31 cellular contexts compared by ENCODE assay signal in the genomic region with DNA sequence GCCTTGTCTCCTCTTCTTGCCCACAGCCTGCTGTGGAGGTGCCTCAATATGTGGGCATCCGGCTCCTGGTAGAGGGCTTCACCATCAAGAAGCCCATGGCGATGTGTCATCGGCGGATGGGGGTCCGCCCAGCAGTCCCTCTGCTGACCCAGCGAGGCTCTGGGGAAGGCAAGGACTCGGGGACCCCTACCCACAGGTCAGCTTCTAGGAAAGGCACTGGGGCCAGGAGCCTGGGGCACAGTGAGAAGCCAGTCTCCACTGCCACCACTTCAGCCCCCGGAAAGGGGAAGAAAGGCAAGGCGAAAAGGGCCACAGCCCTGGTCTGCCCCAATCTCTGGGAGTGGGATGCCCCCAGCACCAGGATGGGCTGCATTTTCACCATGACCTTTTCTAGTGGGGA. TPM values are rescaled to one million over a fixed set of nuclear protein-coding genes. Genes with fewer than 3 reads are reported as not detected.
DNase-seq lines count a peak whose midpoint lies in the region; ATAC-seq, FAIRE-seq and TF ChIP-seq lines count a peak whose summit lies in the region.
"Had no signal": no experiment of that assay in that cellular context is flagged by ENCODE, and none has a peak within 500 bp of the region (broad histone marks: within the 10 kb centered on the region; RNA-seq: fewer than 3 reads in every experiment).

No MANE protein-coding gene starts in this region.

- peaks cover 4% of the 10 kb centered on the region; the same call in 1 of the 2 replicates for H4K20me1 ChIP-seq in K562 (replicated peaks; ENCODE audit: control insufficient read depth, insufficient read depth, low read length)
- no peaks in the 10 kb centered on the region for H4K20me1 ChIP-seq in osteoblast (ENCODE audit: insufficient read depth, low read length)

- H3K4me3 ChIP-seq in K562 (no peak overlapping the region), osteoblast (ENCODE audit: insufficient read depth, low read length) (no peak overlapping the region), body of pancreas (no peak overlapping the region)
- H3K4me3 ChIP-seq: BLaER1, GM12878 had no signal

- DNase-seq in K562 (ENCODE audit: extremely low read depth in 1 of 4, low spot score in 3 of 4): no peak
- peak; percentile 79 for DNase-seq in chondrocyte (ENCODE audit: low spot score)
- peak; percentile 35 for DNase-seq in osteoblast (ENCODE audit: insufficient read length, low spot score, missing footprints)
- no peak for DNase-seq in body of pancreas
- DNase-seq in NCI-H1092 (lab: John Stamatoyannopoulos, UW): no peak
- DNase-seq: 8988T; ACHN; BE2C; C1 segment of cervical spinal cord; CD4-positive, alpha-beta memory T cell; CD4-positive, CD25-positive, alpha-beta regulatory T cell; CD8-positive, alpha-beta memory T cell; COR-L47; DMS 273 treated with DMSO at 0.1 percent for 48 hours; DMS153; DMS53; DMS79; DND-41; EL; GDM1 had no signal

- no peak overlapping the region for H3K4me3 Mint-ChIP-seq in chondrocyte (ENCODE audit: unreplicated experiment)
- H3K4me3 Mint-ChIP-seq: CD14-positive monocyte; CD4-positive, alpha-beta memory T cell; CD4-positive, CD25-positive, alpha-beta regulatory T cell; CD8-positive, alpha-beta memory T cell had no signal

- FAIRE-seq in K562 (lab: Jason Lieb, UNC): no peak
- FAIRE-seq: A204.1, GM12878, GM12892, GM18507 had no signal

- WGBS in K562 (ENCODE audit: insufficient coverage, low coverage, missing lambda C conversion rate): 91% methylated on average over 7 of the region's 9 CpGs
- 89 to 95% methylated on average over 7 to 9 of the region's 9 CpGs for WGBS in body of pancreas, 2 donors

- TF ChIP-seq POLR2A in K562 (conservative IDR thresholded peaks at IDR 0.05) (no peak), body of pancreas (IDR thresholded peaks at IDR 0.05) (no peak)

- H3K27ac ChIP-seq in K562 (ENCODE audit: extremely low read depth, low read depth, low read length) (no peak overlapping the region), osteoblast (ENCODE audit: low read depth, low read length) (no peak overlapping the region), body of pancreas (no peak overlapping the region)
- H3K27ac ChIP-seq: BLaER1 had no signal

- CTCF ChIA-PET in K562 (lab: Yijun Ruan, JAX; ENCODE audit: low intra/inter-chr PET ratio): no interaction called here

- H3K36me3 ChIP-seq in K562 (ENCODE audit: control insufficient read depth, insufficient read depth, low read length): peaks cover 84% of the 10 kb centered on the region
- H3K36me3 ChIP-seq in osteoblast (ENCODE audit: insufficient read depth, low read length): peaks cover 49% of the 10 kb centered on the region
- H3K36me3 ChIP-seq in body of pancreas (replicated peaks in 1 of 2; ENCODE audit: insufficient read depth in 1 of 2, low read depth in 2 of 2): peaks cover 0 to 4% of the 10 kb centered on the region in 2 donors
- H3K36me3 ChIP-seq: BE2C had no signal

- no peak for TF ChIP-seq RAD21 in K562 (CRISPR knock-in tag; conservative IDR thresholded peaks at IDR 0.05 in 1 of 2, IDR thresholded peaks at IDR 0.05 in 1 of 2)

- peaks cover 0 to 11% of the 10 kb centered on the region in 2 experiments; a peak in 2 of 5 replicates for H3K4me1 ChIP-seq in K562 (replicated peaks in 1 of 2; ENCODE audit: control insufficient read depth in 2 of 2, insufficient read depth in 2 of 2, low read length in 2 of 2)
- no peaks in the 10 kb centered on the region for H3K4me1 ChIP-seq in osteoblast (ENCODE audit: insufficient read depth, low read length)
- peaks cover 6% of the 10 kb centered on the region for H3K4me1 ChIP-seq in body of pancreas
- H3K4me1 ChIP-seq: BE2C had no signal

- intact Hi-C loops in K562 (cut with micrococcal nuclease) (no loop called here), body of pancreas (cut with DNase I) (no loop called here)

- H3K4me1 Mint-ChIP-seq in chondrocyte (ENCODE audit: low read depth): no peaks in the 10 kb centered on the region

- H3K9me3 ChIP-seq in K562 (replicated peaks; ENCODE audit: control insufficient read depth, insufficient read depth, low read depth, low read length) (no peaks in the 10 kb centered on the region), osteoblast (ENCODE audit: low read depth, low read length) (no peaks in the 10 kb centered on the region), body of pancreas (no peaks in the 10 kb centered on the region)
- H3K9me3 ChIP-seq: BE2C, BLaER1 had no signal

- H3K27me3 ChIP-seq in K562 (ENCODE audit: control insufficient read depth in 2 of 2, insufficient read depth in 2 of 2, low read length in 2 of 2) (no peaks in the 10 kb centered on the region), osteoblast (ENCODE audit: insufficient read depth, low read length) (no peaks in the 10 kb centered on the region), body of pancreas (no peaks in the 10 kb centered on the region)
- H3K27me3 ChIP-seq: BE2C, BLaER1 had no signal

- no peak overlapping the region for H3K27ac Mint-ChIP-seq in chondrocyte (ENCODE audit: unreplicated experiment)
- H3K27ac Mint-ChIP-seq: CD4-positive, CD25-positive, alpha-beta regulatory T cell; CD8-positive, alpha-beta memory T cell had no signal

- peak overlapping the region in 1 of 2 experiments; percentile 10; a peak in 1 of 4 replicates for H3K9ac ChIP-seq in K562 (ENCODE audit: insufficient read depth in 1 of 2, low read depth in 2 of 2, low read length in 2 of 2)
- H3K9ac ChIP-seq: BLaER1 had no signal

- TF ChIP-seq CTCF in K562 (IDR thresholded peaks at IDR 0.05 in 2 of 3, conservative IDR thresholded peaks at IDR 0.05 in 1 of 3; ENCODE audit: insufficient read depth in 2 of 3, low read depth in 1 of 3, low read length in 3 of 3) (no peak), chondrocyte (IDR thresholded peaks at IDR 0.05) (no peak), osteoblast (IDR thresholded peaks at IDR 0.05; ENCODE audit: extremely low read depth, low read depth, low read length) (no peak), body of pancreas (IDR thresholded peaks at IDR 0.05) (no peak)

- no TSS peak for BruUV-seq in K562 (replicated peaks; lab: Mats Ljungman, UMichigan)

- H3K4me2 ChIP-seq in K562 (ENCODE audit: insufficient read depth, low read length) (no peak overlapping the region), osteoblast (ENCODE audit: insufficient read depth, low read length) (no peak overlapping the region)
- H3K4me2 ChIP-seq: BLaER1 had no signal

- TF ChIP-seq EP300 in K562 (IDR thresholded peaks at IDR 0.05; ENCODE audit: low read length): no peak

- peaks cover 17% of the 10 kb centered on the region for H3K36me3 Mint-ChIP-seq in chondrocyte (ENCODE audit: low read depth)

- no peak overlapping the region for H2AFZ ChIP-seq in K562 (ENCODE audit: low read depth, low read length)
- H2AFZ ChIP-seq in osteoblast (ENCODE audit: low read length): no peak overlapping the region

- in situ Hi-C loops in K562 (cut with MboI): loop anchor here (25.0 kb wide), 1 partner anchor 904 kb away; no protein-coding TSS in a partner anchor

- no peaks in the 10 kb centered on the region for H3K9me1 ChIP-seq in K562 (ENCODE audit: control insufficient read depth, insufficient read depth, low read length)

- H3K9me3 Mint-ChIP-seq in chondrocyte (ENCODE audit: low read depth): no peaks in the 10 kb centered on the region
- H3K9me3 Mint-ChIP-seq: CD14-positive monocyte; CD4-positive, alpha-beta memory T cell; CD4-positive, CD25-positive, alpha-beta regulatory T cell; CD8-positive, alpha-beta memory T cell had no signal

- POLR2A ChIA-PET in K562 (lab: Yijun Ruan, JAX): interaction anchor here (0.7 to 1.6 kb wide), 3 partner anchors 11 to 52 kb away, joined by 3 to 7 read pairs (median 3); a partner anchor contains a TSS

- no peaks in the 10 kb centered on the region for H3K79me2 ChIP-seq in K562 (ENCODE audit: control insufficient read depth, insufficient read depth, low read length)
- no peaks in the 10 kb centered on the region for H3K79me2 ChIP-seq in osteoblast (ENCODE audit: insufficient read depth, low read length)

- ATAC-seq in K562 (no peak), SK-N-SH treated with all-trans-retinoic acid at 6 μM for 48 hours (no peak), body of pancreas (no peak)
- ATAC-seq: GM12878 had no signal

- no peaks in the 10 kb centered on the region for H3K27me3 Mint-ChIP-seq in chondrocyte (ENCODE audit: low read depth)
- H3K27me3 Mint-ChIP-seq: CD4-positive, alpha-beta memory T cell; CD4-positive, CD25-positive, alpha-beta regulatory T cell; CD8-positive, alpha-beta memory T cell had no signal

RNA-seq across cellular contexts. Expression of a gene that starts 10.7 kb away (rescaled TPM):
- 79.3 and 118 TPM in 2 replicates for total RNA-seq in K562 (2011; cell fraction: chromatin; rRNA removed; ENCODE audit: low replicate concordance)
- total RNA-seq in K562 (2011; cell fraction: nucleolus; rRNA removed): 76.7 and 80.0 TPM in 2 replicates
- 76.9 and 87.5 TPM in 2 replicates for total RNA-seq in K562 (2011; cell fraction: nucleoplasm; rRNA removed)
- 73.0 and 90.5 TPM in 2 replicates for total RNA-seq in K562 (2014; rRNA removed)
- 44.3 and 55.8 TPM in 2 replicates for total RNA-seq in K562 (2014; rRNA removed; fragmentation: Illumina TruSeq; extraction: Trizol)
- total RNA-seq in K562 (2015; rRNA removed; fragmentation: Illumina TruSeq; extraction: Trizol): 51.5 and 59.3 TPM in 2 replicates
- total RNA-seq in K562 (2021): 99.0 and 100 TPM in 2 replicates
- 56.1 and 104 TPM in 2 replicates for polyA plus RNA-seq in K562 (2011; rRNA removed)
- 77.0 and 146 TPM in 2 replicates for polyA plus RNA-seq in K562 (2011; cell fraction: cytosol; rRNA removed)
- 62.9 and 99.5 TPM in 2 replicates for polyA plus RNA-seq in K562 (2011; cell fraction: nucleus; rRNA removed)
- polyA plus RNA-seq in K562 (2012): 69.4 and 77.4 TPM in 2 replicates
- polyA plus RNA-seq in K562 (2014; fragmentation: Illumina TruSeq; extraction: Trizol): 98.2 and 119 TPM in 2 replicates
- 10 to 100 TPM; 13.8 to 26.4 TPM for polyA plus RNA-seq in K562 (2014; fragmentation: Nextera tagmentation; extraction: Ambion mirVana)
- polyA plus RNA-seq in K562 (2014; rRNA removed): 66.6 and 76.8 TPM in 2 replicates
- polyA minus RNA-seq in K562 (2011; rRNA and poly(A)+ RNA removed): 42.4 and 42.7 TPM in 2 replicates
- 33.5 and 40.3 TPM in 2 replicates for polyA minus RNA-seq in K562 (2011; cell fraction: cytosol; rRNA and poly(A)+ RNA removed)
- polyA minus RNA-seq in K562 (2011; cell fraction: nucleus; rRNA and poly(A)+ RNA removed): 26.7 and 27.1 TPM in 2 replicates
- total RNA-seq in chondrocyte: 26.9 to 31.4 TPM (median 27.7 TPM) in 3 replicates
- 18.6 and 19.2 TPM in 2 replicates for total RNA-seq in osteoblast
- 10 to 100 TPM; 31.6 to 51.4 TPM for total RNA-seq in body of pancreas

RNA-seq across cellular contexts. Expression of a gene that starts 23.0 kb away (rescaled TPM):
- total RNA-seq in K562 (2011; cell fraction: chromatin; rRNA removed; ENCODE audit: low replicate concordance): 652 and 1,082 TPM in 2 replicates
- total RNA-seq in K562 (2011; cell fraction: nucleolus; rRNA removed): 407 and 449 TPM in 2 replicates
- total RNA-seq in K562 (2011; cell fraction: nucleoplasm; rRNA removed): 488 and 686 TPM in 2 replicates
- total RNA-seq in K562 (2014; rRNA removed): 30.7 and 34.0 TPM in 2 replicates
- total RNA-seq in K562 (2014; rRNA removed; fragmentation: Illumina TruSeq; extraction: Trizol): 28.7 and 33.0 TPM in 2 replicates
- total RNA-seq in K562 (2015; rRNA removed; fragmentation: Illumina TruSeq; extraction: Trizol): 31.6 and 33.2 TPM in 2 replicates
- total RNA-seq in K562 (2021): 53.7 and 63.6 TPM in 2 replicates
- polyA plus RNA-seq in K562 (2011; rRNA removed): 95.8 and 120 TPM in 2 replicates
- polyA plus RNA-seq in K562 (2011; cell fraction: cytosol; rRNA removed): 71.0 and 73.2 TPM in 2 replicates
- 641 and 948 TPM in 2 replicates for polyA plus RNA-seq in K562 (2011; cell fraction: nucleus; rRNA removed)
- polyA plus RNA-seq in K562 (2012): 65.7 and 182 TPM in 2 replicates
- 53.8 and 60.9 TPM in 2 replicates for polyA plus RNA-seq in K562 (2014; fragmentation: Illumina TruSeq; extraction: Trizol)
- 10 to 100 TPM in 1 of 2 experiments, 1 to 10 TPM in 1; 8.9 to 11.6 TPM for polyA plus RNA-seq in K562 (2014; fragmentation: Nextera tagmentation; extraction: Ambion mirVana)
- polyA plus RNA-seq in K562 (2014; rRNA removed): 72.7 and 106 TPM in 2 replicates
- polyA minus RNA-seq in K562 (2011; rRNA and poly(A)+ RNA removed): 99.7 and 103 TPM in 2 replicates
- polyA minus RNA-seq in K562 (2011; cell fraction: cytosol; rRNA and poly(A)+ RNA removed): 19.4 and 21.8 TPM in 2 replicates
- 133 and 150 TPM in 2 replicates for polyA minus RNA-seq in K562 (2011; cell fraction: nucleus; rRNA and poly(A)+ RNA removed)
- total RNA-seq in chondrocyte: 31.5 to 44.9 TPM (median 38.7 TPM) in 3 replicates
- 31.1 and 33.9 TPM in 2 replicates for total RNA-seq in osteoblast
- total RNA-seq in body of pancreas: 10 to 100 TPM; 24.1 to 88.0 TPM

RNA-seq across cellular contexts. Expression of a gene that starts 40.2 kb away (rescaled TPM):
- total RNA-seq in K562 (2011; cell fraction: chromatin; rRNA removed; ENCODE audit: low replicate concordance): 240 and 326 TPM in 2 replicates
- 165 and 200 TPM in 2 replicates for total RNA-seq in K562 (2011; cell fraction: nucleolus; rRNA removed)
- 225 and 232 TPM in 2 replicates for total RNA-seq in K562 (2011; cell fraction: nucleoplasm; rRNA removed)
- total RNA-seq in K562 (2014; rRNA removed): 138 and 139 TPM in 2 replicates
- total RNA-seq in K562 (2014; rRNA removed; fragmentation: Illumina TruSeq; extraction: Trizol): 132 and 143 TPM in 2 replicates
- 118 and 131 TPM in 2 replicates for total RNA-seq in K562 (2015; rRNA removed; fragmentation: Illumina TruSeq; extraction: Trizol)
- 153 and 154 TPM in 2 replicates for total RNA-seq in K562 (2021)
- polyA plus RNA-seq in K562 (2011; rRNA removed): 60.3 and 106 TPM in 2 replicates
- polyA plus RNA-seq in K562 (2011; cell fraction: cytosol; rRNA removed): 69.7 and 88.3 TPM in 2 replicates
- 76.1 and 100.0 TPM in 2 replicates for polyA plus RNA-seq in K562 (2011; cell fraction: nucleus; rRNA removed)
- polyA plus RNA-seq in K562 (2012): 106 and 149 TPM in 2 replicates
- polyA plus RNA-seq in K562 (2014; fragmentation: Illumina TruSeq; extraction: Trizol): 119 and 128 TPM in 2 replicates
- 10 to 100 TPM; 20.1 to 28.1 TPM for polyA plus RNA-seq in K562 (2014; fragmentation: Nextera tagmentation; extraction: Ambion mirVana)
- 112 and 129 TPM in 2 replicates for polyA plus RNA-seq in K562 (2014; rRNA removed)
- polyA minus RNA-seq in K562 (2011; rRNA and poly(A)+ RNA removed): 147 and 187 TPM in 2 replicates
- 104 and 125 TPM in 2 replicates for polyA minus RNA-seq in K562 (2011; cell fraction: cytosol; rRNA and poly(A)+ RNA removed)
- 79.2 and 112 TPM in 2 replicates for polyA minus RNA-seq in K562 (2011; cell fraction: nucleus; rRNA and poly(A)+ RNA removed)
- total RNA-seq in chondrocyte: 150 to 179 TPM (median 177 TPM) in 3 replicates
- total RNA-seq in osteoblast: 203 and 222 TPM in 2 replicates
- total RNA-seq in body of pancreas: 10 to 100 TPM; 33.6 to 57.1 TPM

RNA-seq across cellular contexts. Expression of a gene that starts 40.8 kb away (rescaled TPM):
- 29.0 and 52.4 TPM in 2 replicates for total RNA-seq in K562 (2011; cell fraction: chromatin; rRNA removed; ENCODE audit: low replicate concordance)
- 42.1 and 48.7 TPM in 2 replicates for total RNA-seq in K562 (2011; cell fraction: nucleolus; rRNA removed)
- 34.6 and 42.7 TPM in 2 replicates for total RNA-seq in K562 (2011; cell fraction: nucleoplasm; rRNA removed)
- 110 and 136 TPM in 2 replicates for total RNA-seq in K562 (2014; rRNA removed)
- 32.7 and 40.6 TPM in 2 replicates for total RNA-seq in K562 (2014; rRNA removed; fragmentation: Illumina TruSeq; extraction: Trizol)
- 74.5 and 74.8 TPM in 2 replicates for total RNA-seq in K562 (2015; rRNA removed; fragmentation: Illumina TruSeq; extraction: Trizol)
- total RNA-seq in K562 (2021): 85.8 and 89.7 TPM in 2 replicates
- 60.6 and 62.8 TPM in 2 replicates for polyA plus RNA-seq in K562 (2011; rRNA removed)
- polyA plus RNA-seq in K562 (2011; cell fraction: cytosol; rRNA removed): 74.1 and 114 TPM in 2 replicates
- polyA plus RNA-seq in K562 (2011; cell fraction: nucleus; rRNA removed): 61.6 and 83.0 TPM in 2 replicates
- 75.7 and 143 TPM in 2 replicates for polyA plus RNA-seq in K562 (2012)
- polyA plus RNA-seq in K562 (2014; fragmentation: Illumina TruSeq; extraction: Trizol): 97.8 and 103 TPM in 2 replicates
- polyA plus RNA-seq in K562 (2014; fragmentation: Nextera tagmentation; extraction: Ambion mirVana): 1 to 10 TPM; 4.1 to 6.3 TPM
- polyA plus RNA-seq in K562 (2014; rRNA removed): 91.6 and 94.0 TPM in 2 replicates
- polyA minus RNA-seq in K562 (2011; rRNA and poly(A)+ RNA removed): 29.9 and 37.5 TPM in 2 replicates
- polyA minus RNA-seq in K562 (2011; cell fraction: cytosol; rRNA and poly(A)+ RNA removed): 52.9 and 57.8 TPM in 2 replicates
- 19.1 and 22.5 TPM in 2 replicates for polyA minus RNA-seq in K562 (2011; cell fraction: nucleus; rRNA and poly(A)+ RNA removed)
- total RNA-seq in chondrocyte: 42.2 to 69.9 TPM (median 69.6 TPM) in 3 replicates
- total RNA-seq in osteoblast: 88.4 and 102 TPM in 2 replicates
- total RNA-seq in body of pancreas: 10 to 100 TPM; 37.4 to 37.6 TPM

RNA-seq across cellular contexts. Expression of a gene that starts 47.0 kb away (rescaled TPM):
- not detected in 2 replicates for total RNA-seq in K562 (2011; cell fraction: chromatin; rRNA removed; ENCODE audit: low replicate concordance)
- not detected in 2 replicates for total RNA-seq in K562 (2011; cell fraction: nucleolus; rRNA removed)
- not detected in 2 replicates for total RNA-seq in K562 (2011; cell fraction: nucleoplasm; rRNA removed)
- total RNA-seq in K562 (2014; rRNA removed): not detected in 2 replicates
- total RNA-seq in K562 (2014; rRNA removed; fragmentation: Illumina TruSeq; extraction: Trizol): not detected in 2 replicates
- not detected in 2 replicates for total RNA-seq in K562 (2015; rRNA removed; fragmentation: Illumina TruSeq; extraction: Trizol)
- total RNA-seq in K562 (2021): not detected in 2 replicates
- not detected in 2 replicates for polyA plus RNA-seq in K562 (2011; rRNA removed)
- polyA plus RNA-seq in K562 (2011; cell fraction: cytosol; rRNA removed): 0.09 and 0.39 TPM in 2 replicates
- not detected in 2 replicates for polyA plus RNA-seq in K562 (2011; cell fraction: nucleus; rRNA removed)
- not detected in 2 replicates for polyA plus RNA-seq in K562 (2012)
- polyA plus RNA-seq in K562 (2014; fragmentation: Illumina TruSeq; extraction: Trizol): not detected in 2 replicates
- polyA plus RNA-seq in K562 (2014; fragmentation: Nextera tagmentation; extraction: Ambion mirVana): not detected
- not detected in 2 replicates for polyA plus RNA-seq in K562 (2014; rRNA removed)
- not detected in 2 replicates for polyA minus RNA-seq in K562 (2011; rRNA and poly(A)+ RNA removed)
- not detected in 2 replicates for polyA minus RNA-seq in K562 (2011; cell fraction: cytosol; rRNA and poly(A)+ RNA removed)
- not detected in 2 replicates for polyA minus RNA-seq in K562 (2011; cell fraction: nucleus; rRNA and poly(A)+ RNA removed)
- not detected in 3 replicates for total RNA-seq in chondrocyte
- total RNA-seq in osteoblast: not detected in 2 replicates
- 100 to 1,000 TPM in 1 of 2 donors, 1 to 10 TPM in 1; 6.5 to 134 TPM for total RNA-seq in body of pancreas
- total RNA-seq: A673; CD4-positive, alpha-beta memory T cell; CD4-positive, CD25-positive, alpha-beta regulatory T cell; CD8-positive, alpha-beta memory T cell; Daoy; G401; GM12878 had no signal
- polyA plus RNA-seq: AG04450; CD14-positive monocyte; CD4-positive, alpha-beta memory T cell; CD4-positive, CD25-positive, alpha-beta regulatory T cell; CD8-positive, alpha-beta memory T cell had no signal

Comparison
In these comparisons a context has a peak if more than half of its experiments do, and no peak if none do; other contexts are left out.
1. DNase-seq: peak in chondrocyte (single experiment) and osteoblast (single experiment); none in K562 (0 of 4), body of pancreas (0 of 4) and NCI-H1092 (single experiment).